ENCODE assay signal across 8 cellular contexts in the genomic region with DNA sequence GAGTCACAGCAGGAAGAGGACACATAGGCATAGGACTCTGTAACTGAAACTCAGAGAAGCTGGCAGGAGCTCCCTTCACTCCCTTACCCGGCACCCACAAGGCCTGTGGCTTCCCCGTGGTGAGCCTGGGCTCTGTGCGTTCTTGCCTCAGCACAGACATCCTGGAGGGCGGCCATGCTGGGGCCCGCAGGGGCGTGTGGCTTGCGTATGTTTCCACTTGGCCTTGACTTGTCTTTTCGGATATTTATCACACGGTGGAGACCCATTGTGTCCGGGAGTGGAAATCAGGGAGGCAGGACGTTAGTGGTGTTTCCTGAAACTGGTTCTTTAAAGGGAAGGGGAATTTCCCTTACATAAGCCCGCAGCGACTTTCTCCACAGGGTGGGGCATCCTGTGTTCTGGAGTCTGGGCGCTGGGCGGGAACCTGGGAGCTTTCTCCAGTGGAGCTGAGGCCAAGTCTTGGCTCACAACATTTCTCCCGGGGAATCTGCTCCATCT. TPM values are rescaled to one million over a fixed set of nuclear protein-coding genes. Genes with fewer than 3 reads are reported as not detected.
DNase-seq lines count a peak whose midpoint lies in the region; ATAC-seq and TF ChIP-seq lines count a peak whose summit lies in the region.

No MANE protein-coding gene starts in this region.

- DNase-seq in GM12865 (ENCODE audit: low read depth) (peak; percentile 59), esophagus muscularis mucosa (ENCODE audit: extremely low spot score) (peak; percentile 92), osteoblast (ENCODE audit: insufficient read length, low spot score, missing footprints) (peak; percentile 88), GDM1 (lab: John Stamatoyannopoulos, UW) (no peak), NCI-H1092 (lab: John Stamatoyannopoulos, UW) (no peak), NCI-H526 treated with DMSO at 0.1 percent for 48 hours (lab: John Stamatoyannopoulos, UW) (no peak)
- peak; percentile 65 for DNase-seq in T-helper 2 cell treated with Interferon-gamma antibody and Interleukin-4, amounts not matched to agents 5 μg/mL and 100 μg/mL, for 36 hours (ENCODE audit: low spot score)

- TF ChIP-seq EP300 in esophagus muscularis mucosa (IDR thresholded peaks at IDR 0.05), result peak; percentile 3

- peaks cover 26% of the 10 kb centered on the region for H3K27me3 Mint-ChIP-seq in T-helper 2 cell treated with Interferon-gamma antibody and Interleukin-4, amounts not matched to agents 5 μg/mL and 100 μg/mL, for 36 hours (ENCODE audit: low read depth)

- H3K9me3 Mint-ChIP-seq in T-helper 2 cell treated with Interferon-gamma antibody and Interleukin-4, amounts not matched to agents 5 μg/mL and 100 μg/mL, for 36 hours, result no peaks in the 10 kb centered on the region

- no peak overlapping the region for H3K4me3 ChIP-seq in GM12865 (ENCODE audit: low read depth, low read length)
- peak overlapping the region; percentile 16 to 19 (median 18) for H3K4me3 ChIP-seq in esophagus muscularis mucosa
- peak overlapping the region; percentile 48 for H3K4me3 ChIP-seq in osteoblast (ENCODE audit: insufficient read depth, low read length)

- H3K79me2 ChIP-seq in osteoblast (ENCODE audit: insufficient read depth, low read length), result no peaks in the 10 kb centered on the region

- peak; percentile 43 for ATAC-seq in HG02852 (IDR thresholded peaks at IDR 0.05; ENCODE audit: unreplicated experiment)

- H3K9me3 ChIP-seq in esophagus muscularis mucosa (no peaks in the 10 kb centered on the region), osteoblast (ENCODE audit: low read depth, low read length) (no peaks in the 10 kb centered on the region)

- peak overlapping the region; percentile 19 for H3K27ac Mint-ChIP-seq in T-helper 2 cell treated with Interferon-gamma antibody and Interleukin-4, amounts not matched to agents 5 μg/mL and 100 μg/mL, for 36 hours

- no peaks in the 10 kb centered on the region for H4K20me1 ChIP-seq in osteoblast (ENCODE audit: insufficient read depth, low read length)

- H3K27me3 ChIP-seq in esophagus muscularis mucosa (no peaks in the 10 kb centered on the region), osteoblast (ENCODE audit: insufficient read depth, low read length) (no peaks in the 10 kb centered on the region)

- 48% methylated on average over 14 of the region's 16 CpGs for WGBS in esophagus muscularis mucosa

- peak overlapping the region; percentile 79 to 87 (median 84) for H3K27ac ChIP-seq in esophagus muscularis mucosa (replicated peaks in 1 of 4)
- peak overlapping the region; percentile 58 for H3K27ac ChIP-seq in osteoblast (ENCODE audit: low read depth, low read length)

- TF ChIP-seq POLR2A in esophagus muscularis mucosa (IDR thresholded peaks at IDR 0.05; ENCODE audit: low read depth), result no peak

- H3K4me3 Mint-ChIP-seq in T-helper 2 cell treated with Interferon-gamma antibody and Interleukin-4, amounts not matched to agents 5 μg/mL and 100 μg/mL, for 36 hours, result peak overlapping the region; percentile 45

- peaks cover 64 to 76% (median 74%) of the 10 kb centered on the region in 4 donors for H3K4me1 ChIP-seq in esophagus muscularis mucosa
- H3K4me1 ChIP-seq in osteoblast (ENCODE audit: insufficient read depth, low read length), result peaks cover 66% of the 10 kb centered on the region

- H3K36me3 ChIP-seq in esophagus muscularis mucosa, result peaks cover 0 to 27% (median 19%) of the 10 kb centered on the region in 4 donors
- peaks cover 20% of the 10 kb centered on the region for H3K36me3 ChIP-seq in osteoblast (ENCODE audit: insufficient read depth, low read length)

- H3K4me1 Mint-ChIP-seq in T-helper 2 cell treated with Interferon-gamma antibody and Interleukin-4, amounts not matched to agents 5 μg/mL and 100 μg/mL, for 36 hours (ENCODE audit: low read depth), result peaks cover 21% of the 10 kb centered on the region

- H2AFZ ChIP-seq in osteoblast (ENCODE audit: low read length), result peak overlapping the region; percentile 77

- intact Hi-C loops in esophagus muscularis mucosa (cut with DNase I), result loop anchor here (1.0 kb wide), 1 partner anchor 39 kb away; no protein-coding TSS in a partner anchor

- TF ChIP-seq CTCF in GM12865 (IDR thresholded peaks at IDR 0.05; ENCODE audit: insufficient read depth, low read depth, low read length, missing control alignments), result no peak
- no peak for TF ChIP-seq CTCF in esophagus muscularis mucosa (IDR thresholded peaks at IDR 0.05)
- no peak for TF ChIP-seq CTCF in osteoblast (IDR thresholded peaks at IDR 0.05; ENCODE audit: extremely low read depth, low read depth, low read length)

- peak overlapping the region; percentile 72 for H3K4me2 ChIP-seq in osteoblast (ENCODE audit: insufficient read depth, low read length)

- peaks cover 30% of the 10 kb centered on the region for H3K36me3 Mint-ChIP-seq in T-helper 2 cell treated with Interferon-gamma antibody and Interleukin-4, amounts not matched to agents 5 μg/mL and 100 μg/mL, for 36 hours (ENCODE audit: low read depth)

RNA-seq across cellular contexts. Expression of a gene that starts 49.9 kb away (rescaled TPM):
- total RNA-seq in esophagus muscularis mucosa, result 1 to 10 TPM in 1 of 4 donors, under 1 TPM in 3; 0.75 to 4.6 (median 0.89) TPM
- 0.29 and 1.1 TPM in 2 replicates for total RNA-seq in osteoblast

Comparison
In these comparisons a context has a peak if more than half of its experiments do, and no peak if none do; other contexts are left out.
1. DNase-seq: peak in GM12865 (single experiment), T-helper 2 cell treated with Interferon-gamma antibody and Interleukin-4, amounts not matched to agents 5 μg/mL and 100 μg/mL, for 36 hours (single experiment), esophagus muscularis mucosa (single experiment) and osteoblast (single experiment); none in GDM1 (single experiment), NCI-H1092 (single experiment) and NCI-H526 treated with DMSO at 0.1 percent for 48 hours (single experiment).